In the genomic region with DNA sequence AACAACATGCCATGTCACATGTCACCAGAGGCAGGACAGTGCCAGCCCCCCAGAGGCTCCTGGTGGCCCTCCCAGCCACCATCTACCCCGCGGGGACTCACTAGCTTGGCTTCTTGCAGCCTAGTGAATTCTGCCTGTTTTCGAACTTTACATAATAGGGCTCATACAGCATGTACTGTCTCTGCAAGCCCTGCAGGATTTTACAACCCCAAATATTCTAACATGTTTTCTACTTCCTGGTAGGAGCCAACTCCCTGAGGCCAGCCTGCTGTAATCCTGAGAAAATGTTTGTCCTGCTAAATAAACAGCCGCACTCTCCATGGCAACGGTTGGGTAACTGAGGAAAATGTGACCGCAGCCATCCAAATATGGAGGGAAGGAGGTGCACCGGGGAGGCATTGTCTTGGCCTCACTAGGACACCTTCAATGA, we compare ENCODE assay signal across 1 cellular context.
TF ChIP-seq lines count a peak whose summit lies in the region.

No MANE protein-coding gene starts in this region.

TF ChIP-seq in HepG2, 621 proteins besides CTCF, POLR2A, EP300 and RAD21 (continued from another document and continues in another):
- TF ChIP-seq, protein P1, sequence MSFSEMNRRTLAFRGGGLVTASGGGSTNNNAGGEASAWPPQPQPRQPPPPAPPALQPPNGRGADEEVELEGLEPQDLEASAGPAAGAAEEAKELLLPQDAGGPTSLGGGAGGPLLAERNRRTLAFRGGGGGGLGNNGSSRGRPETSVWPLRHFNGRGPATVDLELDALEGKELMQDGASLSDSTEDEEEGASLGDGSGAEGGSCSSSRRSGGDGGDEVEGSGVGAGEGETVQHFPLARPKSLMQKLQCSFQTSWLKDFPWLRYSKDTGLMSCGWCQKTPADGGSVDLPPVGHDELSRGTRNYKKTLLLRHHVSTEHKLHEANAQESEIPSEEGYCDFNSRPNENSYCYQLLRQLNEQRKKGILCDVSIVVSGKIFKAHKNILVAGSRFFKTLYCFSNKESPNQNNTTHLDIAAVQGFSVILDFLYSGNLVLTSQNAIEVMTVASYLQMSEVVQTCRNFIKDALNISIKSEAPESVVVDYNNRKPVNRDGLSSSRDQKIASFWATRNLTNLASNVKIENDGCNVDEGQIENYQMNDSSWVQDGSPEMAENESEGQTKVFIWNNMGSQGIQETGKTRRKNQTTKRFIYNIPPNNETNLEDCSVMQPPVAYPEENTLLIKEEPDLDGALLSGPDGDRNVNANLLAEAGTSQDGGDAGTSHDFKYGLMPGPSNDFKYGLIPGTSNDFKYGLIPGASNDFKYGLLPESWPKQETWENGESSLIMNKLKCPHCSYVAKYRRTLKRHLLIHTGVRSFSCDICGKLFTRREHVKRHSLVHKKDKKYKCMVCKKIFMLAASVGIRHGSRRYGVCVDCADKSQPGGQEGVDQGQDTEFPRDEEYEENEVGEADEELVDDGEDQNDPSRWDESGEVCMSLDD (CRISPR knock-in tag; IDR thresholded peaks at IDR 0.05; ENCODE audit: borderline replicate concordance), result 0 out of 2 replicates have a peak, but pooled peaks have one; percentile 34
- TF ChIP-seq NAIF1 (CRISPR knock-in tag; IDR thresholded peaks at IDR 0.05; ENCODE audit: borderline replicate concordance) (peak; percentile 78; the same call in 1 of the 2 replicates), NFKBIZ (CRISPR knock-in tag; IDR thresholded peaks at IDR 0.05) (peak; percentile 73; the same call in 1 of the 2 replicates), CHCHD3 (CRISPR knock-in tag; IDR thresholded peaks at IDR 0.05) (no peak), ZNF10 (CRISPR knock-in tag; IDR thresholded peaks at IDR 0.05; ENCODE audit: borderline replicate concordance, low read depth) (no peak), SNAI1 (CRISPR knock-in tag; IDR thresholded peaks at IDR 0.05; ENCODE audit: borderline replicate concordance) (no peak), RFX5 (IDR thresholded peaks at IDR 0.05; ENCODE audit: low read depth, low read length) (peak; percentile 77), SP4 (CRISPR knock-in tag; IDR thresholded peaks at IDR 0.05) (no peak), ZNF878 (CRISPR knock-in tag; IDR thresholded peaks at IDR 0.05) (0 out of 2 replicates have a peak, but pooled peaks have one; percentile 26), MTF1 (CRISPR knock-in tag; IDR thresholded peaks at IDR 0.05) (no peak), MEF2D (CRISPR knock-in tag; IDR thresholded peaks at IDR 0.05) (no peak), ATM (IDR thresholded peaks at IDR 0.05; ENCODE audit: borderline replicate concordance) (peak; percentile 88; the same call in 1 of the 2 replicates), SPEN (CRISPR knock-in tag; IDR thresholded peaks at IDR 0.05; ENCODE audit: low read depth) (0 out of 2 replicates have a peak, but pooled peaks have one; percentile 43), NR2F2 (IDR thresholded peaks at IDR 0.05; ENCODE audit: borderline replicate concordance, low read depth) (no peak), RBFOX2 (IDR thresholded peaks at IDR 0.05; ENCODE audit: low read depth, low read length) (no peak), BCL6 (CRISPR knock-in tag; IDR thresholded peaks at IDR 0.05) (peak; percentile 68), ZNF570 (CRISPR knock-in tag; IDR thresholded peaks at IDR 0.05; ENCODE audit: borderline replicate concordance) (no peak), ZNF333 (CRISPR knock-in tag; IDR thresholded peaks at IDR 0.05; ENCODE audit: borderline replicate concordance) (no peak), ZNF292 (CRISPR knock-in tag; IDR thresholded peaks at IDR 0.05; ENCODE audit: borderline replicate concordance, low read depth) (no peak; the same call in 1 of the 2 replicates), SP1 (IDR thresholded peaks at IDR 0.05) (no peak), SP1 (CRISPR knock-in tag; IDR thresholded peaks at IDR 0.05) (0 out of 2 replicates have a peak, but pooled peaks have one; percentile 42), SP2 (CRISPR knock-in tag; IDR thresholded peaks at IDR 0.05) (no peak), PLRG1 (conservative IDR thresholded peaks at IDR 0.05) (no peak), ZNF713 (CRISPR knock-in tag; IDR thresholded peaks at IDR 0.05) (no peak), ZNF616 (CRISPR knock-in tag; IDR thresholded peaks at IDR 0.05; ENCODE audit: low read depth) (no peak), THAP11 (CRISPR knock-in tag; IDR thresholded peaks at IDR 0.05) (peak; percentile 67), ZNF264 (CRISPR knock-in tag; IDR thresholded peaks at IDR 0.05) (peak; percentile 74; the same call in 1 of the 2 replicates), ZNF781 (CRISPR knock-in tag; IDR thresholded peaks at IDR 0.05; ENCODE audit: borderline replicate concordance, not compliant biosample characterization) (no peak), POLR2G (IDR thresholded peaks at IDR 0.05; ENCODE audit: low read depth, low read length) (no peak), ZNF564 (CRISPR knock-in tag; IDR thresholded peaks at IDR 0.05) (no peak), ZNF207 (IDR thresholded peaks at IDR 0.05; ENCODE audit: borderline replicate concordance) (no peak), PCBP1 (IDR thresholded peaks at IDR 0.05; ENCODE audit: borderline replicate concordance, low read depth, low read length) (no peak), BHLHE40 (IDR thresholded peaks at IDR 0.05; ENCODE audit: low read length) (peak; percentile 53; the same call in 1 of the 2 replicates), ZFP1 (CRISPR knock-in tag; IDR thresholded peaks at IDR 0.05) (no peak), ZNF773 (CRISPR knock-in tag; IDR thresholded peaks at IDR 0.05; ENCODE audit: borderline replicate concordance) (no peak), KAT8 (CRISPR knock-in tag; IDR thresholded peaks at IDR 0.05) (peak; percentile 44; the same call in 1 of the 2 replicates), ZNF775 (CRISPR knock-in tag; IDR thresholded peaks at IDR 0.05; ENCODE audit: borderline replicate concordance) (no peak), SMARCC2 (IDR thresholded peaks at IDR 0.05) (no peak), HNF4G (IDR thresholded peaks at IDR 0.05; ENCODE audit: borderline replicate concordance, low read depth, low read length) (no peak), HNF4G (CRISPR knock-in tag; IDR thresholded peaks at IDR 0.05; ENCODE audit: borderline replicate concordance, low read depth) (no peak)
- TF ChIP-seq, protein P2, sequence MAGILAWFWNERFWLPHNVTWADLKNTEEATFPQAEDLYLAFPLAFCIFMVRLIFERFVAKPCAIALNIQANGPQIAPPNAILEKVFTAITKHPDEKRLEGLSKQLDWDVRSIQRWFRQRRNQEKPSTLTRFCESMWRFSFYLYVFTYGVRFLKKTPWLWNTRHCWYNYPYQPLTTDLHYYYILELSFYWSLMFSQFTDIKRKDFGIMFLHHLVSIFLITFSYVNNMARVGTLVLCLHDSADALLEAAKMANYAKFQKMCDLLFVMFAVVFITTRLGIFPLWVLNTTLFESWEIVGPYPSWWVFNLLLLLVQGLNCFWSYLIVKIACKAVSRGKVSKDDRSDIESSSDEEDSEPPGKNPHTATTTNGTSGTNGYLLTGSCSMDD (CRISPR knock-in tag; IDR thresholded peaks at IDR 0.05), result no peak
- TF ChIP-seq, protein P3, sequence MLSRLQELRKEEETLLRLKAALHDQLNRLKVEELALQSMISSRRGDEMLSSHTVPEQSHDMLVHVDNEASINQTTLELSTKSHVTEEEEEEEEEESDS (CRISPR knock-in tag; IDR thresholded peaks at IDR 0.05; ENCODE audit: borderline replicate concordance), result no peak
- TF ChIP-seq, protein P4, sequence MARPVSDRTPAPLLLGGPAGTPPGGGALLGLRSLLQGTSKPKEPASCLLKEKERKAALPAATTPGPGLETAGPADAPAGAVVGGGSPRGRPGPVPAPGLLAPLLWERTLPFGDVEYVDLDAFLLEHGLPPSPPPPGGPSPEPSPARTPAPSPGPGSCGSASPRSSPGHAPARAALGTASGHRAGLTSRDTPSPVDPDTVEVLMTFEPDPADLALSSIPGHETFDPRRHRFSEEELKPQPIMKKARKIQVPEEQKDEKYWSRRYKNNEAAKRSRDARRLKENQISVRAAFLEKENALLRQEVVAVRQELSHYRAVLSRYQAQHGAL (CRISPR knock-in tag; IDR thresholded peaks at IDR 0.05; ENCODE audit: not compliant biosample characterization), result no peak
- TF ChIP-seq, protein P5, sequence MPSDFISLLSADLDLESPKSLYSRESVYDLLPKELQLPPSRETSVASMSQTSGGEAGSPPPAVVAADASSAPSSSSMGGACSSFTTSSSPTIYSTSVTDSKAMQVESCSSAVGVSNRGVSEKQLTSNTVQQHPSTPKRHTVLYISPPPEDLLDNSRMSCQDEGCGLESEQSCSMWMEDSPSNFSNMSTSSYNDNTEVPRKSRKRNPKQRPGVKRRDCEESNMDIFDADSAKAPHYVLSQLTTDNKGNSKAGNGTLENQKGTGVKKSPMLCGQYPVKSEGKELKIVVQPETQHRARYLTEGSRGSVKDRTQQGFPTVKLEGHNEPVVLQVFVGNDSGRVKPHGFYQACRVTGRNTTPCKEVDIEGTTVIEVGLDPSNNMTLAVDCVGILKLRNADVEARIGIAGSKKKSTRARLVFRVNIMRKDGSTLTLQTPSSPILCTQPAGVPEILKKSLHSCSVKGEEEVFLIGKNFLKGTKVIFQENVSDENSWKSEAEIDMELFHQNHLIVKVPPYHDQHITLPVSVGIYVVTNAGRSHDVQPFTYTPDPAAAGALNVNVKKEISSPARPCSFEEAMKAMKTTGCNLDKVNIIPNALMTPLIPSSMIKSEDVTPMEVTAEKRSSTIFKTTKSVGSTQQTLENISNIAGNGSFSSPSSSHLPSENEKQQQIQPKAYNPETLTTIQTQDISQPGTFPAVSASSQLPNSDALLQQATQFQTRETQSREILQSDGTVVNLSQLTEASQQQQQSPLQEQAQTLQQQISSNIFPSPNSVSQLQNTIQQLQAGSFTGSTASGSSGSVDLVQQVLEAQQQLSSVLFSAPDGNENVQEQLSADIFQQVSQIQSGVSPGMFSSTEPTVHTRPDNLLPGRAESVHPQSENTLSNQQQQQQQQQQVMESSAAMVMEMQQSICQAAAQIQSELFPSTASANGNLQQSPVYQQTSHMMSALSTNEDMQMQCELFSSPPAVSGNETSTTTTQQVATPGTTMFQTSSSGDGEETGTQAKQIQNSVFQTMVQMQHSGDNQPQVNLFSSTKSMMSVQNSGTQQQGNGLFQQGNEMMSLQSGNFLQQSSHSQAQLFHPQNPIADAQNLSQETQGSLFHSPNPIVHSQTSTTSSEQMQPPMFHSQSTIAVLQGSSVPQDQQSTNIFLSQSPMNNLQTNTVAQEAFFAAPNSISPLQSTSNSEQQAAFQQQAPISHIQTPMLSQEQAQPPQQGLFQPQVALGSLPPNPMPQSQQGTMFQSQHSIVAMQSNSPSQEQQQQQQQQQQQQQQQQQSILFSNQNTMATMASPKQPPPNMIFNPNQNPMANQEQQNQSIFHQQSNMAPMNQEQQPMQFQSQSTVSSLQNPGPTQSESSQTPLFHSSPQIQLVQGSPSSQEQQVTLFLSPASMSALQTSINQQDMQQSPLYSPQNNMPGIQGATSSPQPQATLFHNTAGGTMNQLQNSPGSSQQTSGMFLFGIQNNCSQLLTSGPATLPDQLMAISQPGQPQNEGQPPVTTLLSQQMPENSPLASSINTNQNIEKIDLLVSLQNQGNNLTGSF (CRISPR knock-in tag; IDR thresholded peaks at IDR 0.05), result no peak
- TF ChIP-seq, protein P6, sequence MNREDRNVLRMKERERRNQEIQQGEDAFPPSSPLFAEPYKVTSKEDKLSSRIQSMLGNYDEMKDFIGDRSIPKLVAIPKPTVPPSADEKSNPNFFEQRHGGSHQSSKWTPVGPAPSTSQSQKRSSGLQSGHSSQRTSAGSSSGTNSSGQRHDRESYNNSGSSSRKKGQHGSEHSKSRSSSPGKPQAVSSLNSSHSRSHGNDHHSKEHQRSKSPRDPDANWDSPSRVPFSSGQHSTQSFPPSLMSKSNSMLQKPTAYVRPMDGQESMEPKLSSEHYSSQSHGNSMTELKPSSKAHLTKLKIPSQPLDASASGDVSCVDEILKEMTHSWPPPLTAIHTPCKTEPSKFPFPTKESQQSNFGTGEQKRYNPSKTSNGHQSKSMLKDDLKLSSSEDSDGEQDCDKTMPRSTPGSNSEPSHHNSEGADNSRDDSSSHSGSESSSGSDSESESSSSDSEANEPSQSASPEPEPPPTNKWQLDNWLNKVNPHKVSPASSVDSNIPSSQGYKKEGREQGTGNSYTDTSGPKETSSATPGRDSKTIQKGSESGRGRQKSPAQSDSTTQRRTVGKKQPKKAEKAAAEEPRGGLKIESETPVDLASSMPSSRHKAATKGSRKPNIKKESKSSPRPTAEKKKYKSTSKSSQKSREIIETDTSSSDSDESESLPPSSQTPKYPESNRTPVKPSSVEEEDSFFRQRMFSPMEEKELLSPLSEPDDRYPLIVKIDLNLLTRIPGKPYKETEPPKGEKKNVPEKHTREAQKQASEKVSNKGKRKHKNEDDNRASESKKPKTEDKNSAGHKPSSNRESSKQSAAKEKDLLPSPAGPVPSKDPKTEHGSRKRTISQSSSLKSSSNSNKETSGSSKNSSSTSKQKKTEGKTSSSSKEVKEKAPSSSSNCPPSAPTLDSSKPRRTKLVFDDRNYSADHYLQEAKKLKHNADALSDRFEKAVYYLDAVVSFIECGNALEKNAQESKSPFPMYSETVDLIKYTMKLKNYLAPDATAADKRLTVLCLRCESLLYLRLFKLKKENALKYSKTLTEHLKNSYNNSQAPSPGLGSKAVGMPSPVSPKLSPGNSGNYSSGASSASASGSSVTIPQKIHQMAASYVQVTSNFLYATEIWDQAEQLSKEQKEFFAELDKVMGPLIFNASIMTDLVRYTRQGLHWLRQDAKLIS (CRISPR knock-in tag; IDR thresholded peaks at IDR 0.05), result no peak
- TF ChIP-seq, protein P7, sequence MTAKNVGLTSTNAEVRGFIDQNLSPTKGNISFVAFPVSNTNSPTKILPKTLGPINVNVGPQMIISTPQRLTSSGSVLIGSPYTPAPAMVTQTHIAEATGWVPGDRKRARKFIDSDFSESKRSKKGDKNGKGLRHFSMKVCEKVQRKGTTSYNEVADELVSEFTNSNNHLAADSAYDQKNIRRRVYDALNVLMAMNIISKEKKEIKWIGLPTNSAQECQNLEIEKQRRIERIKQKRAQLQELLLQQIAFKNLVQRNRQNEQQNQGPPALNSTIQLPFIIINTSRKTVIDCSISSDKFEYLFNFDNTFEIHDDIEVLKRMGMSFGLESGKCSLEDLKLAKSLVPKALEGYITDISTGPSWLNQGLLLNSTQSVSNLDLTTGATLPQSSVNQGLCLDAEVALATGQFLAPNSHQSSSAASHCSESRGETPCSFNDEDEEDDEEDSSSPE (CRISPR knock-in tag; IDR thresholded peaks at IDR 0.05), result 0 out of 2 replicates have a peak, but pooled peaks have one; percentile 26
- TF ChIP-seq, protein P8, sequence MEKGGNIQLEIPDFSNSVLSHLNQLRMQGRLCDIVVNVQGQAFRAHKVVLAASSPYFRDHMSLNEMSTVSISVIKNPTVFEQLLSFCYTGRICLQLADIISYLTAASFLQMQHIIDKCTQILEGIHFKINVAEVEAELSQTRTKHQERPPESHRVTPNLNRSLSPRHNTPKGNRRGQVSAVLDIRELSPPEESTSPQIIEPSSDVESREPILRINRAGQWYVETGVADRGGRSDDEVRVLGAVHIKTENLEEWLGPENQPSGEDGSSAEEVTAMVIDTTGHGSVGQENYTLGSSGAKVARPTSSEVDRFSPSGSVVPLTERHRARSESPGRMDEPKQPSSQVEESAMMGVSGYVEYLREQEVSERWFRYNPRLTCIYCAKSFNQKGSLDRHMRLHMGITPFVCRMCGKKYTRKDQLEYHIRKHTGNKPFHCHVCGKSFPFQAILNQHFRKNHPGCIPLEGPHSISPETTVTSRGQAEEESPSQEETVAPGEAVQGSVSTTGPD (CRISPR knock-in tag; IDR thresholded peaks at IDR 0.05), result no peak
